17 cellular contexts compared by ENCODE assay signal in genomic region chrX:153517421-153517820, GRCh38. TPM values are rescaled to one million over a fixed set of nuclear protein-coding genes. Genes with fewer than 3 reads are reported as not detected.
DNase-seq lines count a peak whose midpoint lies in the region; ATAC-seq and TF ChIP-seq lines count a peak whose summit lies in the region.
"Had no signal": no experiment of that assay in that cellular context is flagged by ENCODE, and none has a peak within 500 bp of the region (broad histone marks: within the 10 kb centered on the region; RNA-seq: fewer than 3 reads in every experiment).

Gene ATP2B3 (plus strand): TSS chrX:153517642. CDS start chrX:153536248, 18,606 bp downstream.

- peaks cover 3% of the 10 kb centered on the region for H3K9me3 ChIP-seq in iPS-15b (ENCODE audit: control insufficient read depth, insufficient read depth, low read length)
- H3K9me3 ChIP-seq in left lung: no peaks in the 10 kb centered on the region
- H3K9me3 ChIP-seq: stomach had no signal

- no peaks in the 10 kb centered on the region for H3K36me3 ChIP-seq in iPS-15b (ENCODE audit: control insufficient read depth, insufficient read depth, low read length)
- no peaks in the 10 kb centered on the region for H3K36me3 ChIP-seq in left lung
- H3K36me3 ChIP-seq: stomach had no signal

- no peak for DNase-seq in activated naive CD8-positive, alpha-beta T cell treated with anti-CD3 and anti-CD28 coated beads, Interleukin-2, amount 10 ng/mL, durations not matched to agents 7 days and 5 days
- DNase-seq in activated naive CD8-positive, alpha-beta T cell treated with anti-CD3 and anti-CD28 coated beads for 36 hours: no peak
- DNase-seq in NCI-H2196 treated with DMSO at 0.1 percent for 48 hours (lab: John Stamatoyannopoulos, UW; ENCODE audit: unreplicated experiment) (peak; percentile 2), NCI-H774 (lab: John Stamatoyannopoulos, UW) (no peak), left lung (no peak)
- DNase-seq in activated T-cell treated with anti-CD3 and anti-CD28 coated beads, Interleukin-2, amount 50 U/mL, for 72 hours: no peak
- DNase-seq: activated CD4-positive, CD25-positive, alpha-beta regulatory T cell treated with anti-CD3 and anti-CD28 coated beads, Interleukin-2, amount 50 U/mL, for 72 hours; activated naive CD4-positive, alpha-beta T cell; effector CD4-positive, alpha-beta T cell; KG1; naive B cell; RPMI8226; stomach had no signal

- H3K27ac Mint-ChIP-seq in activated naive CD8-positive, alpha-beta T cell treated with anti-CD3 and anti-CD28 coated beads, Interleukin-2, amount 10 ng/mL, durations not matched to agents 7 days and 5 days: peak within 1 kb of the TSS; percentile 45
- no peak within 1 kb of the TSS for H3K27ac Mint-ChIP-seq in activated naive CD8-positive, alpha-beta T cell treated with anti-CD3 and anti-CD28 coated beads for 36 hours
- no peak within 1 kb of the TSS for H3K27ac Mint-ChIP-seq in activated T-cell treated with anti-CD3 and anti-CD28 coated beads, Interleukin-2, amount 50 U/mL, for 72 hours

- no peaks in the 10 kb centered on the region for H3K4me1 ChIP-seq in iPS-15b (ENCODE audit: control insufficient read depth, insufficient read depth, low read length)
- H3K4me1 ChIP-seq in left lung: no peaks in the 10 kb centered on the region

- ATAC-seq in activated naive CD8-positive, alpha-beta T cell treated with anti-CD3 and anti-CD28 coated beads, Interleukin-2, amount 10 ng/mL, durations not matched to agents 7 days and 5 days (ENCODE audit: low read depth): no peak
- no peak for ATAC-seq in left lung
- ATAC-seq in activated T-cell treated with anti-CD3 and anti-CD28 coated beads, Interleukin-2, amount 50 U/mL, for 72 hours (replicated peaks in 1 of 2): no peak

- H3K4me1 Mint-ChIP-seq in activated naive CD8-positive, alpha-beta T cell treated with anti-CD3 and anti-CD28 coated beads, Interleukin-2, amount 10 ng/mL, durations not matched to agents 7 days and 5 days: peaks cover 3% of the 10 kb centered on the region
- H3K4me1 Mint-ChIP-seq in activated naive CD8-positive, alpha-beta T cell treated with anti-CD3 and anti-CD28 coated beads for 36 hours: no peaks in the 10 kb centered on the region
- no peaks in the 10 kb centered on the region for H3K4me1 Mint-ChIP-seq in activated T-cell treated with anti-CD3 and anti-CD28 coated beads, Interleukin-2, amount 50 U/mL, for 72 hours (ENCODE audit: low read depth)

- no peaks in the 10 kb centered on the region for H3K36me3 Mint-ChIP-seq in activated naive CD8-positive, alpha-beta T cell treated with anti-CD3 and anti-CD28 coated beads, Interleukin-2, amount 10 ng/mL, durations not matched to agents 7 days and 5 days
- no peaks in the 10 kb centered on the region for H3K36me3 Mint-ChIP-seq in activated naive CD8-positive, alpha-beta T cell treated with anti-CD3 and anti-CD28 coated beads for 36 hours
- no peaks in the 10 kb centered on the region for H3K36me3 Mint-ChIP-seq in activated T-cell treated with anti-CD3 and anti-CD28 coated beads, Interleukin-2, amount 50 U/mL, for 72 hours (ENCODE audit: insufficient read depth in 2 of 2)

- H3K27ac ChIP-seq in left lung: no peak within 1 kb of the TSS
- H3K27ac ChIP-seq: hepatocyte, stomach had no signal

- H3K4me3 Mint-ChIP-seq in activated naive CD8-positive, alpha-beta T cell treated with anti-CD3 and anti-CD28 coated beads, Interleukin-2, amount 10 ng/mL, durations not matched to agents 7 days and 5 days: no peak within 1 kb of the TSS
- no peak within 1 kb of the TSS for H3K4me3 Mint-ChIP-seq in activated naive CD8-positive, alpha-beta T cell treated with anti-CD3 and anti-CD28 coated beads for 36 hours
- peak within 1 kb of the TSS in 1 of 2 donors; percentile 63 for H3K4me3 Mint-ChIP-seq in activated T-cell treated with anti-CD3 and anti-CD28 coated beads, Interleukin-2, amount 50 U/mL, for 72 hours

- TF ChIP-seq CTCF in left lung (IDR thresholded peaks at IDR 0.05): no peak

- peaks cover 14% of the 10 kb centered on the region for H3K27me3 Mint-ChIP-seq in activated naive CD8-positive, alpha-beta T cell treated with anti-CD3 and anti-CD28 coated beads, Interleukin-2, amount 10 ng/mL, durations not matched to agents 7 days and 5 days
- peaks cover 40% of the 10 kb centered on the region for H3K27me3 Mint-ChIP-seq in activated naive CD8-positive, alpha-beta T cell treated with anti-CD3 and anti-CD28 coated beads for 36 hours
- peaks cover 36% of the 10 kb centered on the region for H3K27me3 Mint-ChIP-seq in activated T-cell treated with anti-CD3 and anti-CD28 coated beads, Interleukin-2, amount 50 U/mL, for 72 hours (ENCODE audit: low read depth)

- POLR2A ChIA-PET in activated naive CD8-positive, alpha-beta T cell treated with anti-CD3 and anti-CD28 coated beads, Interleukin-2, amount 10 ng/mL, durations not matched to agents 7 days and 5 days (lab: Charles Lee): no interaction called here

- intact Hi-C loops in left lung (cut with DNase I): no loop called here

- H3K9ac ChIP-seq in iPS-15b (ENCODE audit: low read depth, low read length): no peak within 1 kb of the TSS

- H3K9me3 Mint-ChIP-seq in activated naive CD8-positive, alpha-beta T cell treated with anti-CD3 and anti-CD28 coated beads, Interleukin-2, amount 10 ng/mL, durations not matched to agents 7 days and 5 days: no peaks in the 10 kb centered on the region
- no peaks in the 10 kb centered on the region for H3K9me3 Mint-ChIP-seq in activated naive CD8-positive, alpha-beta T cell treated with anti-CD3 and anti-CD28 coated beads for 36 hours
- no peaks in the 10 kb centered on the region for H3K9me3 Mint-ChIP-seq in activated T-cell treated with anti-CD3 and anti-CD28 coated beads, Interleukin-2, amount 50 U/mL, for 72 hours

- H3K4me3 ChIP-seq in iPS-15b (ENCODE audit: low read depth, low read length) (peak within 1 kb of the TSS; percentile 37), left lung (no peak within 1 kb of the TSS)
- H3K4me3 ChIP-seq: hepatocyte, stomach had no signal

- peaks cover 24% of the 10 kb centered on the region for H3K27me3 ChIP-seq in iPS-15b (ENCODE audit: control insufficient read depth, insufficient read depth, low read length)
- H3K27me3 ChIP-seq in left lung: peaks cover 41 to 69% of the 10 kb centered on the region in 2 donors

RNA-seq across cellular contexts. Expression of gene ATP2B3, which starts in this region (rescaled TPM):
- not detected for total RNA-seq in activated naive CD8-positive, alpha-beta T cell treated with anti-CD3 and anti-CD28 coated beads, Interleukin-2, amount 10 ng/mL, durations not matched to agents 7 days and 5 days
- total RNA-seq in activated naive CD8-positive, alpha-beta T cell treated with anti-CD3 and anti-CD28 coated beads for 36 hours: not detected
- not detected for total RNA-seq in left lung
- total RNA-seq in activated T-cell treated with anti-CD3 and anti-CD28 coated beads, Interleukin-2, amount 50 U/mL, for 72 hours: not detected
- total RNA-seq: bronchial epithelial cell, hepatocyte, liver had no signal
